In genomic region chr5:149552038-149552494, GRCh38 we compare ENCODE assay signal across 8 cellular contexts. TPM values are rescaled to one million over a fixed set of nuclear protein-coding genes. Genes with fewer than 3 reads are reported as not detected.
DNase-seq lines count a peak whose midpoint lies in the region; ATAC-seq and TF ChIP-seq lines count a peak whose summit lies in the region.

No MANE protein-coding gene starts in this region.

- H2BK15ac ChIP-seq in mesenchymal stem cell (ENCODE audit: low read depth, poor library complexity, severe bottlenecking), result no peak overlapping the region

- H2BK5ac ChIP-seq in mesenchymal stem cell (ENCODE audit: low read depth, low read length, poor library complexity, severe bottlenecking), result no peak overlapping the region

- no peaks in the 10 kb centered on the region for H3K9me3 Mint-ChIP-seq in activated naive CD4-positive, alpha-beta T cell treated with anti-CD3 and anti-CD28 coated beads, Interleukin-2, amount 50 U/mL, for 24 hours

- H3K4me1 Mint-ChIP-seq in activated naive CD4-positive, alpha-beta T cell treated with anti-CD3 and anti-CD28 coated beads, Interleukin-2, amount 50 U/mL, for 24 hours, result peaks cover 27% of the 10 kb centered on the region

- no peaks in the 10 kb centered on the region for H3K27me3 ChIP-seq in brain microvascular endothelial cell (replicated peaks)
- no peaks in the 10 kb centered on the region for H3K27me3 ChIP-seq in mesenchymal stem cell (ENCODE audit: control insufficient read depth in 1 of 2, insufficient read depth in 1 of 2, low read length in 2 of 2)
- H3K27me3 ChIP-seq in upper lobe of right lung, result no peaks in the 10 kb centered on the region

- peak overlapping the region; percentile 99 for H3K27ac Mint-ChIP-seq in activated naive CD4-positive, alpha-beta T cell treated with anti-CD3 and anti-CD28 coated beads, Interleukin-2, amount 50 U/mL, for 24 hours

- peaks cover 30% of the 10 kb centered on the region for H3K36me3 ChIP-seq in brain microvascular endothelial cell (replicated peaks)
- H3K36me3 ChIP-seq in mesenchymal stem cell (ENCODE audit: control insufficient read depth in 1 of 2, insufficient read depth in 2 of 2, low read depth in 1 of 2, low read length in 2 of 2), result peaks cover 10 to 29% of the 10 kb centered on the region in 2 experiments
- peaks cover 27% of the 10 kb centered on the region for H3K36me3 ChIP-seq in upper lobe of right lung

- ATAC-seq in upper lobe of right lung, result no peak
- ATAC-seq in GM18517 (IDR thresholded peaks at IDR 0.05; ENCODE audit: unreplicated experiment), result no peak

- no peak overlapping the region for H2BK120ac ChIP-seq in mesenchymal stem cell (ENCODE audit: low read depth, low read length)

- H3K18ac ChIP-seq in mesenchymal stem cell (ENCODE audit: low read depth in 1 of 2, low read length in 2 of 2), result peak overlapping the region in 1 of 2 experiments; percentile 65

- peak overlapping the region; percentile 71 for H3K4me2 ChIP-seq in mesenchymal stem cell (ENCODE audit: low read length, poor library complexity, severe bottlenecking)

- no peak overlapping the region for H3K23ac ChIP-seq in mesenchymal stem cell (ENCODE audit: low read length in 2 of 2)

- H3K9me3 ChIP-seq in mesenchymal stem cell (ENCODE audit: control insufficient read depth, low read length) (no peaks in the 10 kb centered on the region), upper lobe of right lung (no peaks in the 10 kb centered on the region)

- H3K4ac ChIP-seq in mesenchymal stem cell (ENCODE audit: low read depth in 1 of 2, low read length in 2 of 2), result no peak overlapping the region

- H3K27me3 Mint-ChIP-seq in activated naive CD4-positive, alpha-beta T cell treated with anti-CD3 and anti-CD28 coated beads, Interleukin-2, amount 50 U/mL, for 24 hours, result no peaks in the 10 kb centered on the region

- in situ Hi-C loops in brain microvascular endothelial cell (cut with HindIII; ENCODE audit: low pct_ligation_motif_present, low sequenced_read_pairs), result no loop called here

- peaks cover 3% of the 10 kb centered on the region for H3K79me1 ChIP-seq in mesenchymal stem cell (replicated peaks; ENCODE audit: low read length, poor library complexity, severe bottlenecking)

- H2AK5ac ChIP-seq in mesenchymal stem cell (ENCODE audit: low read length, severe bottlenecking), result no peak overlapping the region

- H3K36me3 Mint-ChIP-seq in activated naive CD4-positive, alpha-beta T cell treated with anti-CD3 and anti-CD28 coated beads, Interleukin-2, amount 50 U/mL, for 24 hours, result peaks cover 19% of the 10 kb centered on the region

- no peak overlapping the region for H4K91ac ChIP-seq in mesenchymal stem cell (ENCODE audit: low read length)

- H3K27ac ChIP-seq in brain microvascular endothelial cell, result peak overlapping the region; percentile 97
- peak overlapping the region; percentile 91 for H3K27ac ChIP-seq in mesenchymal stem cell (ENCODE audit: low read length, poor library complexity, severe bottlenecking)
- peak overlapping the region; percentile 99 for H3K27ac ChIP-seq in upper lobe of right lung

- H3K4me1 ChIP-seq in mesenchymal stem cell (ENCODE audit: control insufficient read depth, insufficient read depth, low read depth, low read length), result peaks cover 5% of the 10 kb centered on the region
- H3K4me1 ChIP-seq in upper lobe of right lung, result peaks cover 26% of the 10 kb centered on the region

- peak overlapping the region; percentile 99 for H3K4me3 ChIP-seq in brain microvascular endothelial cell (ENCODE audit: low read depth, low read length)
- peak overlapping the region in 1 of 2 experiments; percentile 99 for H3K4me3 ChIP-seq in mesenchymal stem cell (ENCODE audit: insufficient read depth in 1 of 2, low read depth in 1 of 2, low read length in 2 of 2)
- H3K4me3 ChIP-seq in upper lobe of right lung, result peak overlapping the region; percentile 99

- TF ChIP-seq CTCF in brain microvascular endothelial cell (IDR thresholded peaks at IDR 0.05; ENCODE audit: low read depth, low read length, missing control alignments), result no peak
- no peak for TF ChIP-seq CTCF in upper lobe of right lung (IDR thresholded peaks at IDR 0.05)

- no peak overlapping the region for H3K14ac ChIP-seq in mesenchymal stem cell (ENCODE audit: low read length in 2 of 2)

- peak overlapping the region; percentile 97 for H3K4me3 Mint-ChIP-seq in activated naive CD4-positive, alpha-beta T cell treated with anti-CD3 and anti-CD28 coated beads, Interleukin-2, amount 50 U/mL, for 24 hours

- peak overlapping the region; percentile 100 for H3K9ac ChIP-seq in mesenchymal stem cell (ENCODE audit: low read length)

- H2AFZ ChIP-seq in mesenchymal stem cell (ENCODE audit: low read depth, low read length), result no peak overlapping the region

- intact Hi-C loops in upper lobe of right lung (cut with DNase I), result loop anchor here (5.0 kb wide), 1 partner anchor 110 kb away; no protein-coding TSS in a partner anchor

- no peak for DNase-seq in activated naive CD4-positive, alpha-beta T cell treated with Interleukin-2 at 50 U/mL for 16 hours
- DNase-seq in brain microvascular endothelial cell (no peak), mesenchymal stem cell (no peak), upper lobe of right lung (no peak), OCI-M2 (lab: John Stamatoyannopoulos, UW; ENCODE audit: unreplicated experiment) (no peak), amniotic stem cell (lab: John Stamatoyannopoulos, UW) (no peak)

- H4K8ac ChIP-seq in mesenchymal stem cell (ENCODE audit: low read length), result no peak overlapping the region

- WGBS in mesenchymal stem cell, result 40% methylated on average over 3 of the region's 6 CpGs

- H2BK12ac ChIP-seq in mesenchymal stem cell (ENCODE audit: low read length in 2 of 2), result no peak overlapping the region

RNA-seq across cellular contexts. Expression of gene CSNK1A1, which starts 0.8 kb away (rescaled TPM):
- polyA plus RNA-seq in mesenchymal stem cell (2013, experiment 1 of 2), result 211 TPM
- polyA plus RNA-seq in mesenchymal stem cell (2013, experiment 2 of 2), result 208 TPM
- 191 TPM for total RNA-seq in upper lobe of right lung

RNA-seq across cellular contexts. Expression of gene ARHGEF37, which starts 29.2 kb away (rescaled TPM):
- 0.48 TPM for polyA plus RNA-seq in mesenchymal stem cell (2013, experiment 1 of 2)
- polyA plus RNA-seq in mesenchymal stem cell (2013, experiment 2 of 2), result 0.42 TPM
- 13.3 TPM for total RNA-seq in upper lobe of right lung
